In the genomic region with DNA sequence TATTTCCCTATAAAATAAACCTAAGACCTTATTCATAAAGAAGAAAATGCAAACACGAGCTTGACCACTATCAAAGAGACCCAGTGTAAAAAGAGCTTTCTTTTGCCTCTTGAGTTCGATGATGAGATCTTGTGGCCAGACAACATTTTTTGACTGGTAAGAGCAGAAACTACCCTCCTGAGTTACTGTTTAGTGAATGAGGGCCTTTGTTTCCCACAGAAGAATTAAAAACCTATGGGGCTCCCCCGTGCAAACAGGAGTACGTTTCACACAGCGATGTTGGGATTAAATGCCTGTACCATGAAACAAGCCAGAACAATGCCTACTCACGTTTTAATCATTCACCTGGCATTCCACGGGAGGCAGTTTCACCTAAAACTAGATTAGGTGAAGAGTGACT, we compare ENCODE assay signal across 1 cellular context.
TF ChIP-seq lines count a peak whose summit lies in the region.

No MANE protein-coding gene starts in this region.

TF ChIP-seq in GM23338, 12 proteins besides CTCF, POLR2A, EP300 and RAD21 (continued from another document):
- TF ChIP-seq, protein P1, sequence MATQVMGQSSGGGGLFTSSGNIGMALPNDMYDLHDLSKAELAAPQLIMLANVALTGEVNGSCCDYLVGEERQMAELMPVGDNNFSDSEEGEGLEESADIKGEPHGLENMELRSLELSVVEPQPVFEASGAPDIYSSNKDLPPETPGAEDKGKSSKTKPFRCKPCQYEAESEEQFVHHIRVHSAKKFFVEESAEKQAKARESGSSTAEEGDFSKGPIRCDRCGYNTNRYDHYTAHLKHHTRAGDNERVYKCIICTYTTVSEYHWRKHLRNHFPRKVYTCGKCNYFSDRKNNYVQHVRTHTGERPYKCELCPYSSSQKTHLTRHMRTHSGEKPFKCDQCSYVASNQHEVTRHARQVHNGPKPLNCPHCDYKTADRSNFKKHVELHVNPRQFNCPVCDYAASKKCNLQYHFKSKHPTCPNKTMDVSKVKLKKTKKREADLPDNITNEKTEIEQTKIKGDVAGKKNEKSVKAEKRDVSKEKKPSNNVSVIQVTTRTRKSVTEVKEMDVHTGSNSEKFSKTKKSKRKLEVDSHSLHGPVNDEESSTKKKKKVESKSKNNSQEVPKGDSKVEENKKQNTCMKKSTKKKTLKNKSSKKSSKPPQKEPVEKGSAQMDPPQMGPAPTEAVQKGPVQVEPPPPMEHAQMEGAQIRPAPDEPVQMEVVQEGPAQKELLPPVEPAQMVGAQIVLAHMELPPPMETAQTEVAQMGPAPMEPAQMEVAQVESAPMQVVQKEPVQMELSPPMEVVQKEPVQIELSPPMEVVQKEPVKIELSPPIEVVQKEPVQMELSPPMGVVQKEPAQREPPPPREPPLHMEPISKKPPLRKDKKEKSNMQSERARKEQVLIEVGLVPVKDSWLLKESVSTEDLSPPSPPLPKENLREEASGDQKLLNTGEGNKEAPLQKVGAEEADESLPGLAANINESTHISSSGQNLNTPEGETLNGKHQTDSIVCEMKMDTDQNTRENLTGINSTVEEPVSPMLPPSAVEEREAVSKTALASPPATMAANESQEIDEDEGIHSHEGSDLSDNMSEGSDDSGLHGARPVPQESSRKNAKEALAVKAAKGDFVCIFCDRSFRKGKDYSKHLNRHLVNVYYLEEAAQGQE (IDR thresholded peaks at IDR 0.05; ENCODE audit: unreplicated experiment), result no peak
- TF ChIP-seq ZNF331 (CRISPR knock-in tag; IDR thresholded peaks at IDR 0.05; ENCODE audit: low read depth), result no peak
- TF ChIP-seq, protein P2, sequence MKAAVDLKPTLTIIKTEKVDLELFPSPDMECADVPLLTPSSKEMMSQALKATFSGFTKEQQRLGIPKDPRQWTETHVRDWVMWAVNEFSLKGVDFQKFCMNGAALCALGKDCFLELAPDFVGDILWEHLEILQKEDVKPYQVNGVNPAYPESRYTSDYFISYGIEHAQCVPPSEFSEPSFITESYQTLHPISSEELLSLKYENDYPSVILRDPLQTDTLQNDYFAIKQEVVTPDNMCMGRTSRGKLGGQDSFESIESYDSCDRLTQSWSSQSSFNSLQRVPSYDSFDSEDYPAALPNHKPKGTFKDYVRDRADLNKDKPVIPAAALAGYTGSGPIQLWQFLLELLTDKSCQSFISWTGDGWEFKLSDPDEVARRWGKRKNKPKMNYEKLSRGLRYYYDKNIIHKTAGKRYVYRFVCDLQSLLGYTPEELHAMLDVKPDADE (IDR thresholded peaks at IDR 0.05), result no peak
